11 cellular contexts compared by ENCODE assay signal in genomic region chr20:48897298-48898044, GRCh38. TPM values are rescaled to one million over a fixed set of nuclear protein-coding genes. Genes with fewer than 3 reads are reported as not detected.
A peak's percentile ranks its signal among the peaks of the same experiment; 100 is the strongest.
DNase-seq lines count a peak whose midpoint lies in the region; ATAC-seq and TF ChIP-seq lines count a peak whose summit lies in the region.
"Had no signal": no experiment of that assay in that cellular context is flagged by ENCODE, and none has a peak within 500 bp of the region (broad histone marks: within the 10 kb centered on the region; RNA-seq: fewer than 3 reads in every experiment).

No MANE protein-coding gene starts in this region.

- DNase-seq in EH (ENCODE audit: low read depth) (peak; percentile 87), NCI-H526 treated with DMSO at 0.1 percent for 48 hours (lab: John Stamatoyannopoulos, UW) (peak; percentile 11), dermis blood vessel endothelial cell (peak; percentile 73), osteoblast (ENCODE audit: insufficient read length, low spot score, missing footprints) (peak; percentile 85), NCI-H1436 treated with DMSO at 0.1 percent for 48 hours (lab: John Stamatoyannopoulos, UW) (no peak), activated T-cell treated with anti-CD3 and anti-CD28 coated beads for 4 hours (no peak)
- no peak for DNase-seq in stimulated activated CD4-positive, alpha-beta T cell treated with anti-CD3 and anti-CD28 coated beads, Interleukin-4, amount 100 ng/mL, for 24 hours
- DNase-seq: NCI-H345 had no signal

- H3K27me3 ChIP-seq in osteoblast (ENCODE audit: insufficient read depth, low read length) = peaks cover 13% of the 10 kb centered on the region

- peaks cover 10% of the 10 kb centered on the region for H3K4me1 ChIP-seq in osteoblast (ENCODE audit: insufficient read depth, low read length)

- no peak overlapping the region for H3K27ac ChIP-seq in osteoblast (ENCODE audit: low read depth, low read length)
- H3K27ac ChIP-seq: skin epidermis had no signal

- no peak overlapping the region for H2AFZ ChIP-seq in osteoblast (ENCODE audit: low read length)

- H3K79me2 ChIP-seq in osteoblast (ENCODE audit: insufficient read depth, low read length) = no peaks in the 10 kb centered on the region

- no peak for ATAC-seq in GM18519 (IDR thresholded peaks at IDR 0.05; ENCODE audit: low FRiP score, unreplicated experiment)
- ATAC-seq: WTC11 had no signal

- H3K9me3 ChIP-seq in osteoblast (ENCODE audit: low read depth, low read length) = peaks cover 2% of the 10 kb centered on the region

- H3K36me3 ChIP-seq in osteoblast (ENCODE audit: insufficient read depth, low read length) = no peaks in the 10 kb centered on the region

- no peak for TF ChIP-seq CTCF in osteoblast (IDR thresholded peaks at IDR 0.05; ENCODE audit: extremely low read depth, low read depth, low read length)

- H3K4me2 ChIP-seq in osteoblast (ENCODE audit: insufficient read depth, low read length) = no peak overlapping the region

- no peak overlapping the region for H3K4me3 ChIP-seq in osteoblast (ENCODE audit: insufficient read depth, low read length)
- H3K4me3 ChIP-seq: skin epidermis had no signal

- H4K20me1 ChIP-seq in osteoblast (ENCODE audit: insufficient read depth, low read length) = no peaks in the 10 kb centered on the region

RNA-seq across cellular contexts. Expression of gene ARFGEF2, which starts 24.0 kb away (rescaled TPM):
- 67.7 and 87.8 TPM in 2 replicates for total RNA-seq in dermis blood vessel endothelial cell
- 42.0 and 47.7 TPM in 2 replicates for total RNA-seq in osteoblast

Comparison
In these comparisons a context has a peak if more than half of its experiments do, and no peak if none do; other contexts are left out.
1. DNase-seq: peak in EH (single experiment), NCI-H526 treated with DMSO at 0.1 percent for 48 hours (single experiment), dermis blood vessel endothelial cell (single experiment) and osteoblast (single experiment); none in NCI-H1436 treated with DMSO at 0.1 percent for 48 hours (single experiment), stimulated activated CD4-positive, alpha-beta T cell treated with anti-CD3 and anti-CD28 coated beads, Interleukin-4, amount 100 ng/mL, for 24 hours (single experiment) and activated T-cell treated with anti-CD3 and anti-CD28 coated beads for 4 hours (single experiment).